Comparison of ENCODE assay signal across 18 cellular contexts in genomic region chr18:69895081-69896047, GRCh38. TPM values are rescaled to one million over a fixed set of nuclear protein-coding genes. Genes with fewer than 3 reads are reported as not detected.
DNase-seq lines count a peak whose midpoint lies in the region; ATAC-seq, FAIRE-seq and TF ChIP-seq lines count a peak whose summit lies in the region.
"Had no signal": no experiment of that assay in that cellular context is flagged by ENCODE, and none has a peak within 500 bp of the region (broad histone marks: within the 10 kb centered on the region; RNA-seq: fewer than 3 reads in every experiment).

No MANE protein-coding gene starts in this region.

- H3K4me3 Mint-ChIP-seq in activated CD4-positive, alpha-beta T cell treated with anti-CD3 and anti-CD28 coated beads, Interleukin-2, amount 10 ng/mL, durations not matched to agents 24 days and 14 days: peak overlapping the region; percentile 13
- H3K4me3 Mint-ChIP-seq in activated CD4-positive, alpha-beta memory T cell treated with anti-CD3 and anti-CD28 coated beads for 36 hours: peak overlapping the region; percentile 27
- H3K4me3 Mint-ChIP-seq: nephron had no signal

- H3K27ac Mint-ChIP-seq in activated CD4-positive, alpha-beta T cell treated with anti-CD3 and anti-CD28 coated beads, Interleukin-2, amount 10 ng/mL, durations not matched to agents 24 days and 14 days: peak overlapping the region; percentile 92
- H3K27ac Mint-ChIP-seq in activated CD4-positive, alpha-beta memory T cell treated with anti-CD3 and anti-CD28 coated beads for 36 hours: peak overlapping the region; percentile 94
- H3K27ac Mint-ChIP-seq: nephron had no signal

- no peaks in the 10 kb centered on the region for H3K4me1 ChIP-seq in H1 (replicated peaks in 1 of 4; ENCODE audit: control insufficient read depth in 3 of 4, insufficient read depth in 4 of 4, low read length in 3 of 4)
- H3K4me1 ChIP-seq: thyroid gland had no signal

- peak overlapping the region; percentile 68; the same call in 1 of the 2 replicates for H2BK12ac ChIP-seq in H1 (ENCODE audit: low read depth, low read length)

- H2BK5ac ChIP-seq in H1 (ENCODE audit: low read depth, low read length): no peak overlapping the region

- no peak overlapping the region for H4K8ac ChIP-seq in H1 (ENCODE audit: extremely low read depth, insufficient read depth, low read length)

- H3K36me3 Mint-ChIP-seq in activated CD4-positive, alpha-beta T cell treated with anti-CD3 and anti-CD28 coated beads, Interleukin-2, amount 10 ng/mL, durations not matched to agents 24 days and 14 days (ENCODE audit: low read depth): peaks cover 71% of the 10 kb centered on the region
- H3K36me3 Mint-ChIP-seq in activated CD4-positive, alpha-beta memory T cell treated with anti-CD3 and anti-CD28 coated beads for 36 hours: peaks cover 72% of the 10 kb centered on the region

- H4K20me1 ChIP-seq in H1 (replicated peaks in 1 of 2; ENCODE audit: control insufficient read depth in 1 of 2, insufficient read depth in 2 of 2, low read length in 2 of 2): no peaks in the 10 kb centered on the region
- H4K20me1 ChIP-seq: BLaER1 treated with 17β-estradiol and CSF1 and Interleukin-3, amounts not matched to agents 10 nM and 100 nM had no signal

- H4K5ac ChIP-seq in H1 (ENCODE audit: insufficient read length, low read depth, low read length): no peak overlapping the region

- H2AFZ ChIP-seq in H1 (ENCODE audit: low read length): no peak overlapping the region

- H3K14ac ChIP-seq in H1 (ENCODE audit: insufficient read length): no peak overlapping the region

- no peak for TF ChIP-seq EP300 in H1 (IDR thresholded peaks at IDR 0.05; ENCODE audit: borderline replicate concordance in 1 of 2, low read depth in 2 of 2, low read length in 2 of 2)

- 0 out of 2 replicates have a peak overlapping the region, but pooled peaks have one; percentile 12 for H2BK15ac ChIP-seq in H1 (ENCODE audit: low read length)

- H3K4me3 ChIP-seq in H1 (ENCODE audit: extremely low read depth in 1 of 4, insufficient read depth in 2 of 4, low read depth in 3 of 4, low read length in 4 of 4): no peak overlapping the region
- H3K4me3 ChIP-seq: BLaER1 treated with 17β-estradiol and CSF1 and Interleukin-3, amounts not matched to agents 10 nM and 100 nM; thyroid gland had no signal

- no peak overlapping the region for H3K27ac ChIP-seq in H1 (ENCODE audit: low read depth, low read length)
- H3K27ac ChIP-seq: BLaER1 treated with 17β-estradiol and CSF1 and Interleukin-3, amounts not matched to agents 10 nM and 100 nM; thyroid gland had no signal

- no peaks in the 10 kb centered on the region for H3K9me3 ChIP-seq in H1 (ENCODE audit: insufficient read depth in 2 of 2, low read depth in 1 of 2, low read length in 1 of 2)
- H3K9me3 ChIP-seq: thyroid gland had no signal

- H3K27me3 Mint-ChIP-seq in activated CD4-positive, alpha-beta T cell treated with anti-CD3 and anti-CD28 coated beads, Interleukin-2, amount 10 ng/mL, durations not matched to agents 24 days and 14 days: no peaks in the 10 kb centered on the region
- no peaks in the 10 kb centered on the region for H3K27me3 Mint-ChIP-seq in activated CD4-positive, alpha-beta memory T cell treated with anti-CD3 and anti-CD28 coated beads for 36 hours

- no peak for TF ChIP-seq POLR2A in H1 (IDR thresholded peaks at IDR 0.05; ENCODE audit: control extremely low read depth in 1 of 2, low read depth in 2 of 2, low read length in 2 of 2)

- H3K79me1 ChIP-seq in H1 (ENCODE audit: low read depth, low read length): no peaks in the 10 kb centered on the region

- H3K18ac ChIP-seq in H1 (ENCODE audit: extremely low read depth, low read length): no peak overlapping the region

- no peak for TF ChIP-seq CTCF in H1 (IDR thresholded peaks at IDR 0.05; ENCODE audit: control extremely low read depth in 1 of 3, insufficient read depth in 1 of 3, low read depth in 1 of 3, low read length in 3 of 3)

- H3K56ac ChIP-seq in H1 (replicated peaks; ENCODE audit: insufficient read length, low read depth, low read length): no peak overlapping the region

- POLR2A ChIA-PET in activated CD4-positive, alpha-beta memory T cell treated with anti-CD3 and anti-CD28 coated beads for 36 hours (lab: Charles Lee): interaction anchor here (1.0 kb wide), 1 partner anchor 40 kb away, joined by 4 read pairs; no protein-coding TSS in a partner anchor
- POLR2A ChIA-PET in H1 (lab: Charles Lee; ENCODE audit: partially characterized antibody): no interaction called here

- no peaks in the 10 kb centered on the region for H3K27me3 ChIP-seq in H1 (replicated peaks in 1 of 4; ENCODE audit: control insufficient read depth in 3 of 4, extremely low read depth in 1 of 4, insufficient read depth in 3 of 4, low read length in 3 of 4)
- H3K27me3 ChIP-seq: BLaER1 treated with 17β-estradiol and CSF1 and Interleukin-3, amounts not matched to agents 10 nM and 100 nM; thyroid gland had no signal

- CTCF ChIA-PET in activated CD4-positive, alpha-beta memory T cell treated with anti-CD3 and anti-CD28 coated beads for 36 hours (lab: Charles Lee): no interaction called here
- CTCF ChIA-PET in H1 (lab: Charles Lee; ENCODE audit: partially characterized antibody): interaction anchor here (0.9 kb wide), 1 partner anchor 68 kb away, joined by 3 read pairs; no protein-coding TSS in a partner anchor

- peaks cover 64% of the 10 kb centered on the region for H3K4me1 Mint-ChIP-seq in activated CD4-positive, alpha-beta T cell treated with anti-CD3 and anti-CD28 coated beads, Interleukin-2, amount 10 ng/mL, durations not matched to agents 24 days and 14 days
- H3K4me1 Mint-ChIP-seq in activated CD4-positive, alpha-beta memory T cell treated with anti-CD3 and anti-CD28 coated beads for 36 hours (ENCODE audit: low read depth): peaks cover 79% of the 10 kb centered on the region
- H3K4me1 Mint-ChIP-seq: nephron had no signal

- no peak overlapping the region for H4K91ac ChIP-seq in H1 (replicated peaks; ENCODE audit: insufficient read length, low read length)

- H2AK5ac ChIP-seq in H1 (ENCODE audit: low read depth, low read length): no peak overlapping the region; the same call in 1 of the 2 replicates

- 86% methylated on average over 19 of the region's 19 CpGs; no CpG with 5 or more reads in 1 of the 2 experiments for WGBS in H1 (ENCODE audit: extremely low coverage in 1 of 2, insufficient coverage in 1 of 2, insufficient read length in 1 of 2, insufficient replicate concordance in 2 of 2, low coverage in 1 of 2, low lambda C conversion rate in 2 of 2, missing lambda C conversion rate in 1 of 2), 2 experiments

- H3K23me2 ChIP-seq in H1 (ENCODE audit: low read depth, low read length): no peaks in the 10 kb centered on the region; the same call in 1 of the 2 replicates

- no peaks in the 10 kb centered on the region for H3K79me2 ChIP-seq in H1 (ENCODE audit: control insufficient read depth in 1 of 2, insufficient read depth in 2 of 2, low read length in 2 of 2)

- H3K9me3 Mint-ChIP-seq in activated CD4-positive, alpha-beta T cell treated with anti-CD3 and anti-CD28 coated beads, Interleukin-2, amount 10 ng/mL, durations not matched to agents 24 days and 14 days: peaks cover 12% of the 10 kb centered on the region
- H3K9me3 Mint-ChIP-seq in activated CD4-positive, alpha-beta memory T cell treated with anti-CD3 and anti-CD28 coated beads for 36 hours: peaks cover 17% of the 10 kb centered on the region
- H3K9me3 Mint-ChIP-seq: nephron had no signal

- no peak for FAIRE-seq in H1 (lab: Jason Lieb, UNC)
- FAIRE-seq: islet of Langerhans had no signal

- no peaks in the 10 kb centered on the region for H3K36me3 ChIP-seq in H1 (ENCODE audit: control insufficient read depth in 2 of 4, insufficient read depth in 4 of 4, low read length in 3 of 4)
- H3K36me3 ChIP-seq: BLaER1 treated with 17β-estradiol and CSF1 and Interleukin-3, amounts not matched to agents 10 nM and 100 nM; thyroid gland had no signal

- no peak overlapping the region for H3K4ac ChIP-seq in H1 (replicated peaks; ENCODE audit: insufficient read length, low read depth, low read length)

- no peak for ATAC-seq in left colon
- ATAC-seq: HCT116 had no signal

- DNase-seq in activated CD4-positive, alpha-beta T cell treated with anti-CD3 and anti-CD28 coated beads, Interleukin-2, amount 10 ng/mL, durations not matched to agents 24 days and 14 days: peak; percentile 58
- DNase-seq in activated CD4-positive, alpha-beta T cell treated with anti-CD3 and anti-CD28 coated beads for 1 hour: no peak
- DNase-seq in ELF-1 (ENCODE audit: low read depth, low spot score) (peak; percentile 14), H1 (ENCODE audit: low read depth in 1 of 2, low spot score in 2 of 2) (no peak), kidney tubule cell (ENCODE audit: low spot score) (no peak), NCI-H345 (lab: John Stamatoyannopoulos, UW) (no peak), left colon (no peak)
- peak; percentile 52 for DNase-seq in activated CD4-positive, alpha-beta memory T cell treated with anti-CD3 and anti-CD28 coated beads for 36 hours
- DNase-seq: 8988T; mammary epithelial cell; NCI-H1436 treated with DMSO at 0.1 percent for 48 hours; NCI-H2227 treated with DMSO at 0.1 percent for 48 hours; stimulated activated CD4-positive, alpha-beta T cell treated with anti-CD3 and anti-CD28 coated beads, Interleukin-4, amount 100 ng/mL, for 24 hours; thyroid gland had no signal

- intact Hi-C loops in activated CD4-positive, alpha-beta T cell treated with anti-CD3 and anti-CD28 coated beads, Interleukin-2, amount 10 ng/mL, durations not matched to agents 24 days and 14 days (cut with micrococcal nuclease): loop anchor here (10.0 kb wide), 1 partner anchor 299 kb away; no protein-coding TSS in a partner anchor
- intact Hi-C loops in activated CD4-positive, alpha-beta memory T cell treated with anti-CD3 and anti-CD28 coated beads for 36 hours (cut with micrococcal nuclease): loop anchor here (5.0 to 10.0 kb wide), 4 partner anchors 147 to 1181 kb away; partner anchors contain the start of genes RTTN and TMX3
- intact Hi-C loops in left colon (cut with DNase I, micrococcal nuclease): no loop called here

- TF ChIP-seq RAD21 in H1 (IDR thresholded peaks at IDR 0.05 in 1 of 2, conservative IDR thresholded peaks at IDR 0.05 in 1 of 2; ENCODE audit: low read depth in 2 of 2, low read length in 2 of 2): no peak

- no peak overlapping the region for H3K4me2 ChIP-seq in H1 (ENCODE audit: insufficient read depth in 1 of 2, low read depth in 2 of 2, low read length in 2 of 2)
- H3K4me2 ChIP-seq: BLaER1 treated with 17β-estradiol and CSF1 and Interleukin-3, amounts not matched to agents 10 nM and 100 nM had no signal

- no peak overlapping the region for H2BK20ac ChIP-seq in H1 (ENCODE audit: low read length)

- no peak overlapping the region for H3K9ac ChIP-seq in H1 (replicated peaks in 1 of 4; ENCODE audit: extremely low read depth in 1 of 4, low read depth in 3 of 4, low read length in 3 of 4)
- H3K9ac ChIP-seq: BLaER1 treated with 17β-estradiol and CSF1 and Interleukin-3, amounts not matched to agents 10 nM and 100 nM had no signal

- H2BK120ac ChIP-seq in H1 (replicated peaks; ENCODE audit: low read depth, low read length): no peak overlapping the region

- H3K23ac ChIP-seq in H1 (ENCODE audit: insufficient read length): no peak overlapping the region

RNA-seq across cellular contexts. Expression of gene CD226, which starts 52.3 kb away (rescaled TPM):
- 121 and 123 TPM in 2 replicates for total RNA-seq in activated CD4-positive, alpha-beta T cell treated with anti-CD3 and anti-CD28 coated beads, Interleukin-2, amount 10 ng/mL, durations not matched to agents 24 days and 14 days
- total RNA-seq in activated CD4-positive, alpha-beta memory T cell treated with anti-CD3 and anti-CD28 coated beads for 36 hours: 10 to 100 TPM; 63.9 to 66.8 TPM
- not detected in 2 replicates for total RNA-seq in H1 (2021; fragmentation: NEBNext Ultra II Directional; extraction: Animal tissue kit (Norgen Biotek cat#: 25700))
- polyA plus RNA-seq in H1 (2011; rRNA removed): not detected in 2 replicates
- polyA plus RNA-seq in H1 (2011; cell fraction: cytosol; rRNA removed): 0.06 TPM
- 0.04 TPM for polyA plus RNA-seq in H1 (2011; cell fraction: nucleus; rRNA removed)
- polyA plus RNA-seq in H1 (2012, experiment 1 of 2): not detected in 4 replicates
- not detected for polyA plus RNA-seq in H1 (2012, experiment 2 of 2)
- 0.04 TPM for polyA plus RNA-seq in H1 (2013, experiment 1 of 2)
- 0.04 TPM for polyA plus RNA-seq in H1 (2013, experiment 2 of 2)
- 0.22 and 0.32 TPM in 2 replicates for polyA minus RNA-seq in H1 (2011; rRNA and poly(A)+ RNA removed)
- not detected for polyA minus RNA-seq in H1 (2011; cell fraction: cytosol; rRNA and poly(A)+ RNA removed)
- not detected for polyA minus RNA-seq in H1 (2011; cell fraction: nucleus; rRNA and poly(A)+ RNA removed)
- 1 to 10 TPM; 1.0 to 1.3 TPM for total RNA-seq in left colon

Comparison
In these comparisons a context has a peak if more than half of its experiments do, and no peak if none do; other contexts are left out.
1. DNase-seq: peak in activated CD4-positive, alpha-beta T cell treated with anti-CD3 and anti-CD28 coated beads, Interleukin-2, amount 10 ng/mL, durations not matched to agents 24 days and 14 days (single experiment), ELF-1 (single experiment) and activated CD4-positive, alpha-beta memory T cell treated with anti-CD3 and anti-CD28 coated beads for 36 hours (single experiment); none in activated CD4-positive, alpha-beta T cell treated with anti-CD3 and anti-CD28 coated beads for 1 hour (single experiment), H1 (0 of 2), kidney tubule cell (single experiment), NCI-H345 (single experiment) and left colon (0 of 2).
2. RNA of gene CD226, which starts 52.3 kb away (total RNA-seq): 121 to 123 TPM in activated CD4-positive, alpha-beta T cell treated with anti-CD3 and anti-CD28 coated beads, Interleukin-2, amount 10 ng/mL, durations not matched to agents 24 days and 14 days and 63.9 to 66.8 TPM in activated CD4-positive, alpha-beta memory T cell treated with anti-CD3 and anti-CD28 coated beads for 36 hours; 1.0 to 1.3 TPM in left colon and not detected in H1; every median in the first group is over 10 times any median in the second.
3. intact Hi-C loops: an anchor here in activated CD4-positive, alpha-beta T cell treated with anti-CD3 and anti-CD28 coated beads, Interleukin-2, amount 10 ng/mL, durations not matched to agents 24 days and 14 days (10.0 kb wide) and activated CD4-positive, alpha-beta memory T cell treated with anti-CD3 and anti-CD28 coated beads for 36 hours (5.0 to 10.0 kb wide); none called in left colon.